10 cellular contexts compared by ENCODE assay signal in genomic region chr15:75666823-75667501, GRCh38. TPM values are rescaled to one million over a fixed set of nuclear protein-coding genes. Genes with fewer than 3 reads are reported as not detected.
DNase-seq lines count a peak whose midpoint lies in the region; ATAC-seq lines count a peak whose summit lies in the region.
"Had no signal": no experiment of that assay in that cellular context is flagged by ENCODE, and none has a peak within 500 bp of the region (broad histone marks: within the 10 kb centered on the region; RNA-seq: fewer than 3 reads in every experiment).

No MANE protein-coding gene starts in this region.

- H3K27ac ChIP-seq in Karpas-422 (ENCODE audit: low read length): no peak overlapping the region
- peak overlapping the region; percentile 54 for H3K27ac ChIP-seq in cingulate gyrus (ENCODE audit: low read depth, low read length)

- no peak overlapping the region for H3K9ac ChIP-seq in Karpas-422 (ENCODE audit: low read length)

- no peaks in the 10 kb centered on the region for H3K79me2 ChIP-seq in Karpas-422 (ENCODE audit: low read length)

- H3K9me2 ChIP-seq in Karpas-422 (replicated peaks; ENCODE audit: insufficient read depth, low read length): no peaks in the 10 kb centered on the region

- no peak overlapping the region for H3K4me3 ChIP-seq in Karpas-422 (ENCODE audit: low read length)

- H2AFZ ChIP-seq in Karpas-422 (ENCODE audit: low read length): no peak overlapping the region

- no peaks in the 10 kb centered on the region for H3K9me3 ChIP-seq in Karpas-422 (ENCODE audit: low read length)

- H3K27me3 ChIP-seq in Karpas-422 (ENCODE audit: low read length): no peaks in the 10 kb centered on the region

- H4K20me1 ChIP-seq in Karpas-422 (ENCODE audit: insufficient read depth, low read depth, low read length): no peaks in the 10 kb centered on the region

- H3K36me3 ChIP-seq in Karpas-422 (ENCODE audit: insufficient read depth, low read length): no peaks in the 10 kb centered on the region

- DNase-seq in 8988T (peak; percentile 75), Karpas-422 (peak; percentile 67), lung microvascular endothelial cell (ENCODE audit: low read depth in 2 of 2) (peak; percentile 97 to 99), NCI-H1694 (lab: John Stamatoyannopoulos, UW) (no peak), SIG-M5 (lab: John Stamatoyannopoulos, UW) (no peak), NCI-H187 treated with DMSO at 0.1 percent for 48 hours (lab: John Stamatoyannopoulos, UW) (no peak)
- DNase-seq: DMS153, immature natural killer cell had no signal

- H3K4me2 ChIP-seq in Karpas-422 (ENCODE audit: low read depth, low read length, poor library complexity, severe bottlenecking): peak overlapping the region; percentile 32

- peaks cover 31% of the 10 kb centered on the region for H3K4me1 ChIP-seq in Karpas-422 (ENCODE audit: low read length)

- ATAC-seq in GM19455 (IDR thresholded peaks at IDR 0.05; ENCODE audit: unreplicated experiment): no peak

RNA-seq across cellular contexts. Expression of gene SNX33, which starts 19.2 kb away (rescaled TPM):
- 0.07 TPM in 1 of 2 replicates, not detected in the other for total RNA-seq in Karpas-422 (2014; rRNA removed; shearing (Covaris generic); ENCODE audit: low replicate concordance)
- 7.6 and 13.3 TPM in 2 replicates for total RNA-seq in lung microvascular endothelial cell

RNA-seq across cellular contexts. Expression of gene IMP3, which starts 26.9 kb away (rescaled TPM):
- 82.7 and 119 TPM in 2 replicates for total RNA-seq in Karpas-422 (2014; rRNA removed; shearing (Covaris generic); ENCODE audit: low replicate concordance)
- 51.6 and 92.1 TPM in 2 replicates for total RNA-seq in lung microvascular endothelial cell

RNA-seq across cellular contexts. Expression of gene SNUPN, which starts 41.4 kb away (rescaled TPM):
- total RNA-seq in Karpas-422 (2014; rRNA removed; shearing (Covaris generic); ENCODE audit: low replicate concordance): 18.9 and 33.9 TPM in 2 replicates
- total RNA-seq in lung microvascular endothelial cell: 12.6 and 16.1 TPM in 2 replicates

RNA-seq across cellular contexts. Expression of gene CSPG4, which starts 45.7 kb away (rescaled TPM):
- 0.11 TPM in 1 of 2 replicates, not detected in the other for total RNA-seq in Karpas-422 (2014; rRNA removed; shearing (Covaris generic); ENCODE audit: low replicate concordance)
- under 0.01 TPM in 2 replicates for total RNA-seq in lung microvascular endothelial cell

Comparison
In these comparisons a context has a peak if more than half of its experiments do, and no peak if none do; other contexts are left out.
1. DNase-seq: peak in 8988T (single experiment), Karpas-422 (single experiment) and lung microvascular endothelial cell (2 of 2); none in NCI-H1694 (single experiment), SIG-M5 (single experiment) and NCI-H187 treated with DMSO at 0.1 percent for 48 hours (single experiment).